1 cellular context compared by ENCODE assay signal in the genomic region with DNA sequence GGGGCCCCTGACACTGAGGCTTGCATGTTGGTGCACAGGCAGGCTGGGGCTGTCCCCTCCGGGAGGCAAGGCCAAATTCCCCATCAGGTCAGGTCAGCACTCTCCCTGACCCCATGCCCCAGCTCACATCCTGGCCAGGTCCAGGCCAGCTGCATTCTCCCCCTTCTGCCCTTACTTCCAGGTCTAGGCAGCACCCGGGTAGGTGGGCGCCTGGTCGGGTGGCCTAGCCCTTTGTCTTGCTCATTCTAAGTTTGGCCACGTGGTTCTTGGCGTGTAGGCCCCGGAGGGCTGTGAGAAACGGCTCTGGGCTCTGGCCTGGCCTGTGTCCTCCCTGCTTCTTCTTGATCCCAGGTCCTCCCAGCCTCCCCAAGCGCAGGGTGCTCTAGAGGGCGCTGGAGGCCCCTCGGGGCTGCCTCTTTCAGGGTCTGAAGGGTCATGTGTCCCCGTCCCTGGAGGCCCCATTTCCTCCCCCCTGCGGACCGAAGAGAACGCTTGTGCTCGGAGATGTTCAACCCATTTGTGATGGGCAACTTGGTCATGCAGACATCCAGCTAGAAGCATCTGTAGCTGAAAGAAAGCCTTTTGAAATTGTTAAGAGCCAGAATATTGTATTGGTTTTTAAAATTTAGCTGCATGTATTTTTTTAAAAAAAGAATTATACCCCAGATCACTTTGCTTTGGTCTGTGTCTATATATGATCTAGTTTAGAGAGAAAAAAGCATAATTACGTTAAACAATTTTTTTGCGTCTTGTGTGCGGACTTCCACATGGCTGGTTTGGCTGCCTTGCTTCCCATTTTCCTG.
A peak's percentile ranks its signal among the peaks of the same experiment; 100 is the strongest.
TF ChIP-seq lines count a peak whose summit lies in the region.

No MANE protein-coding gene starts in this region.

TF ChIP-seq in HepG2, 621 proteins besides CTCF, POLR2A, EP300 and RAD21 (continued from another document and continues in another):
- TF ChIP-seq, protein P1, sequence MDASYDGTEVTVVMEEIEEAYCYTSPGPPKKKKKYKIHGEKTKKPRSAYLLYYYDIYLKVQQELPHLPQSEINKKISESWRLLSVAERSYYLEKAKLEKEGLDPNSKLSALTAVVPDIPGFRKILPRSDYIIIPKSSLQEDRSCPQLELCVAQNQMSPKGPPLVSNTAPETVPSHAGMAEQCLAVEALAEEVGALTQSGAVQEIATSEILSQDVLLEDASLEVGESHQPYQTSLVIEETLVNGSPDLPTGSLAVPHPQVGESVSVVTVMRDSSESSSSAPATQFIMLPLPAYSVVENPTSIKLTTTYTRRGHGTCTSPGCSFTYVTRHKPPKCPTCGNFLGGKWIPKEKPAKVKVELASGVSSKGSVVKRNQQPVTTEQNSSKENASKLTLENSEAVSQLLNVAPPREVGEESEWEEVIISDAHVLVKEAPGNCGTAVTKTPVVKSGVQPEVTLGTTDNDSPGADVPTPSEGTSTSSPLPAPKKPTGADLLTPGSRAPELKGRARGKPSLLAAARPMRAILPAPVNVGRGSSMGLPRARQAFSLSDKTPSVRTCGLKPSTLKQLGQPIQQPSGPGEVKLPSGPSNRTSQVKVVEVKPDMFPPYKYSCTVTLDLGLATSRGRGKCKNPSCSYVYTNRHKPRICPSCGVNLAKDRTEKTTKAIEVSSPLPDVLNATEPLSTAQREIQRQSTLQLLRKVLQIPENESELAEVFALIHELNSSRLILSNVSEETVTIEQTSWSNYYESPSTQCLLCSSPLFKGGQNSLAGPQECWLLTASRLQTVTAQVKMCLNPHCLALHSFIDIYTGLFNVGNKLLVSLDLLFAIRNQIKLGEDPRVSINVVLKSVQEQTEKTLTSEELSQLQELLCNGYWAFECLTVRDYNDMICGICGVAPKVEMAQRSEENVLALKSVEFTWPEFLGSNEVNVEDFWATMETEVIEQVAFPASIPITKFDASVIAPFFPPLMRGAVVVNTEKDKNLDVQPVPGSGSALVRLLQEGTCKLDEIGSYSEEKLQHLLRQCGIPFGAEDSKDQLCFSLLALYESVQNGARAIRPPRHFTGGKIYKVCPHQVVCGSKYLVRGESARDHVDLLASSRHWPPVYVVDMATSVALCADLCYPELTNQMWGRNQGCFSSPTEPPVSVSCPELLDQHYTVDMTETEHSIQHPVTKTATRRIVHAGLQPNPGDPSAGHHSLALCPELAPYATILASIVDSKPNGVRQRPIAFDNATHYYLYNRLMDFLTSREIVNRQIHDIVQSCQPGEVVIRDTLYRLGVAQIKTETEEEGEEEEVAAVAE (CRISPR knock-in tag; IDR thresholded peaks at IDR 0.05; ENCODE audit: borderline replicate concordance), result no peak
- TF ChIP-seq STAG1 (CRISPR knock-in tag; IDR thresholded peaks at IDR 0.05), result peak; percentile 39
- TF ChIP-seq, protein P2, sequence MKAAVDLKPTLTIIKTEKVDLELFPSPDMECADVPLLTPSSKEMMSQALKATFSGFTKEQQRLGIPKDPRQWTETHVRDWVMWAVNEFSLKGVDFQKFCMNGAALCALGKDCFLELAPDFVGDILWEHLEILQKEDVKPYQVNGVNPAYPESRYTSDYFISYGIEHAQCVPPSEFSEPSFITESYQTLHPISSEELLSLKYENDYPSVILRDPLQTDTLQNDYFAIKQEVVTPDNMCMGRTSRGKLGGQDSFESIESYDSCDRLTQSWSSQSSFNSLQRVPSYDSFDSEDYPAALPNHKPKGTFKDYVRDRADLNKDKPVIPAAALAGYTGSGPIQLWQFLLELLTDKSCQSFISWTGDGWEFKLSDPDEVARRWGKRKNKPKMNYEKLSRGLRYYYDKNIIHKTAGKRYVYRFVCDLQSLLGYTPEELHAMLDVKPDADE (CRISPR knock-in tag; IDR thresholded peaks at IDR 0.05), result no peak
- no peak for TF ChIP-seq ZNF136 (CRISPR knock-in tag; IDR thresholded peaks at IDR 0.05; ENCODE audit: low read depth)
- no peak for TF ChIP-seq ZNF207 (IDR thresholded peaks at IDR 0.05; ENCODE audit: borderline replicate concordance)
- no peak for TF ChIP-seq MTA1 (CRISPR knock-in tag; IDR thresholded peaks at IDR 0.05; ENCODE audit: borderline replicate concordance)
- no peak for TF ChIP-seq PCBP1 (IDR thresholded peaks at IDR 0.05; ENCODE audit: borderline replicate concordance, low read depth, low read length)
- no peak for TF ChIP-seq CEBPB (IDR thresholded peaks at IDR 0.05; ENCODE audit: borderline replicate concordance, low read depth, low read length)
- TF ChIP-seq ELF1 (CRISPR knock-in tag; IDR thresholded peaks at IDR 0.05), result no peak
- TF ChIP-seq, protein P3, sequence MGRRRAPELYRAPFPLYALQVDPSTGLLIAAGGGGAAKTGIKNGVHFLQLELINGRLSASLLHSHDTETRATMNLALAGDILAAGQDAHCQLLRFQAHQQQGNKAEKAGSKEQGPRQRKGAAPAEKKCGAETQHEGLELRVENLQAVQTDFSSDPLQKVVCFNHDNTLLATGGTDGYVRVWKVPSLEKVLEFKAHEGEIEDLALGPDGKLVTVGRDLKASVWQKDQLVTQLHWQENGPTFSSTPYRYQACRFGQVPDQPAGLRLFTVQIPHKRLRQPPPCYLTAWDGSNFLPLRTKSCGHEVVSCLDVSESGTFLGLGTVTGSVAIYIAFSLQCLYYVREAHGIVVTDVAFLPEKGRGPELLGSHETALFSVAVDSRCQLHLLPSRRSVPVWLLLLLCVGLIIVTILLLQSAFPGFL (CRISPR knock-in tag; IDR thresholded peaks at IDR 0.05), result no peak
- TF ChIP-seq, protein P4, sequence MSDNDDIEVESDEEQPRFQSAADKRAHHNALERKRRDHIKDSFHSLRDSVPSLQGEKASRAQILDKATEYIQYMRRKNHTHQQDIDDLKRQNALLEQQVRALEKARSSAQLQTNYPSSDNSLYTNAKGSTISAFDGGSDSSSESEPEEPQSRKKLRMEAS (IDR thresholded peaks at IDR 0.05), result no peak
- no peak for TF ChIP-seq TGIF2 (CRISPR knock-in tag; IDR thresholded peaks at IDR 0.05)
- TF ChIP-seq, protein P5, sequence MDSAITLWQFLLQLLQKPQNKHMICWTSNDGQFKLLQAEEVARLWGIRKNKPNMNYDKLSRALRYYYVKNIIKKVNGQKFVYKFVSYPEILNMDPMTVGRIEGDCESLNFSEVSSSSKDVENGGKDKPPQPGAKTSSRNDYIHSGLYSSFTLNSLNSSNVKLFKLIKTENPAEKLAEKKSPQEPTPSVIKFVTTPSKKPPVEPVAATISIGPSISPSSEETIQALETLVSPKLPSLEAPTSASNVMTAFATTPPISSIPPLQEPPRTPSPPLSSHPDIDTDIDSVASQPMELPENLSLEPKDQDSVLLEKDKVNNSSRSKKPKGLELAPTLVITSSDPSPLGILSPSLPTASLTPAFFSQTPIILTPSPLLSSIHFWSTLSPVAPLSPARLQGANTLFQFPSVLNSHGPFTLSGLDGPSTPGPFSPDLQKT (CRISPR knock-in tag; IDR thresholded peaks at IDR 0.05; ENCODE audit: borderline replicate concordance), result no peak
- TF ChIP-seq TCF7 (IDR thresholded peaks at IDR 0.05; ENCODE audit: low read depth), result no peak
- no peak for TF ChIP-seq SP4 (CRISPR knock-in tag; IDR thresholded peaks at IDR 0.05)
- no peak for TF ChIP-seq HNF4A (CRISPR knock-in tag; IDR thresholded peaks at IDR 0.05)
- no peak for TF ChIP-seq ATF1 (CRISPR knock-in tag; IDR thresholded peaks at IDR 0.05)
- TF ChIP-seq, protein P6, sequence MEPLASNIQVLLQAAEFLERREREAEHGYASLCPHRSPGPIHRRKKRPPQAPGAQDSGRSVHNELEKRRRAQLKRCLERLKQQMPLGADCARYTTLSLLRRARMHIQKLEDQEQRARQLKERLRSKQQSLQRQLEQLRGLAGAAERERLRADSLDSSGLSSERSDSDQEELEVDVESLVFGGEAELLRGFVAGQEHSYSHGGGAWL (CRISPR knock-in tag; IDR thresholded peaks at IDR 0.05), result no peak
- TF ChIP-seq, protein P7, sequence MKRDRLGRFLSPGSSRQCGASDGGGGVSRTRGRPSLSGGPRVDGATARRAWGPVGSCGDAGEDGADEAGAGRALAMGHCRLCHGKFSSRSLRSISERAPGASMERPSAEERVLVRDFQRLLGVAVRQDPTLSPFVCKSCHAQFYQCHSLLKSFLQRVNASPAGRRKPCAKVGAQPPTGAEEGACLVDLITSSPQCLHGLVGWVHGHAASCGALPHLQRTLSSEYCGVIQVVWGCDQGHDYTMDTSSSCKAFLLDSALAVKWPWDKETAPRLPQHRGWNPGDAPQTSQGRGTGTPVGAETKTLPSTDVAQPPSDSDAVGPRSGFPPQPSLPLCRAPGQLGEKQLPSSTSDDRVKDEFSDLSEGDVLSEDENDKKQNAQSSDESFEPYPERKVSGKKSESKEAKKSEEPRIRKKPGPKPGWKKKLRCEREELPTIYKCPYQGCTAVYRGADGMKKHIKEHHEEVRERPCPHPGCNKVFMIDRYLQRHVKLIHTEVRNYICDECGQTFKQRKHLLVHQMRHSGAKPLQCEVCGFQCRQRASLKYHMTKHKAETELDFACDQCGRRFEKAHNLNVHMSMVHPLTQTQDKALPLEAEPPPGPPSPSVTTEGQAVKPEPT (CRISPR knock-in tag; IDR thresholded peaks at IDR 0.05; ENCODE audit: low read depth), result no peak
- no peak for TF ChIP-seq RBM22 (optimal IDR thresholded peaks at IDR 0.05; ENCODE audit: low read length)
- TF ChIP-seq, protein P8, sequence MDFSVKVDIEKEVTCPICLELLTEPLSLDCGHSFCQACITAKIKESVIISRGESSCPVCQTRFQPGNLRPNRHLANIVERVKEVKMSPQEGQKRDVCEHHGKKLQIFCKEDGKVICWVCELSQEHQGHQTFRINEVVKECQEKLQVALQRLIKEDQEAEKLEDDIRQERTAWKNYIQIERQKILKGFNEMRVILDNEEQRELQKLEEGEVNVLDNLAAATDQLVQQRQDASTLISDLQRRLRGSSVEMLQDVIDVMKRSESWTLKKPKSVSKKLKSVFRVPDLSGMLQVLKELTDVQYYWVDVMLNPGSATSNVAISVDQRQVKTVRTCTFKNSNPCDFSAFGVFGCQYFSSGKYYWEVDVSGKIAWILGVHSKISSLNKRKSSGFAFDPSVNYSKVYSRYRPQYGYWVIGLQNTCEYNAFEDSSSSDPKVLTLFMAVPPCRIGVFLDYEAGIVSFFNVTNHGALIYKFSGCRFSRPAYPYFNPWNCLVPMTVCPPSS (IDR thresholded peaks at IDR 0.05), result no peak
- TF ChIP-seq, protein P9, sequence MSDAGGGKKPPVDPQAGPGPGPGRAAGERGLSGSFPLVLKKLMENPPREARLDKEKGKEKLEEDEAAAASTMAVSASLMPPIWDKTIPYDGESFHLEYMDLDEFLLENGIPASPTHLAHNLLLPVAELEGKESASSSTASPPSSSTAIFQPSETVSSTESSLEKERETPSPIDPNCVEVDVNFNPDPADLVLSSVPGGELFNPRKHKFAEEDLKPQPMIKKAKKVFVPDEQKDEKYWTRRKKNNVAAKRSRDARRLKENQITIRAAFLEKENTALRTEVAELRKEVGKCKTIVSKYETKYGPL (CRISPR knock-in tag; IDR thresholded peaks at IDR 0.05), result no peak
- TF ChIP-seq HIVEP1 (CRISPR knock-in tag; IDR thresholded peaks at IDR 0.05), result no peak
- no peak; the same call in 1 of the 2 replicates for TF ChIP-seq MTF2 (CRISPR knock-in tag; IDR thresholded peaks at IDR 0.05; ENCODE audit: borderline replicate concordance)
- TF ChIP-seq, protein P10, sequence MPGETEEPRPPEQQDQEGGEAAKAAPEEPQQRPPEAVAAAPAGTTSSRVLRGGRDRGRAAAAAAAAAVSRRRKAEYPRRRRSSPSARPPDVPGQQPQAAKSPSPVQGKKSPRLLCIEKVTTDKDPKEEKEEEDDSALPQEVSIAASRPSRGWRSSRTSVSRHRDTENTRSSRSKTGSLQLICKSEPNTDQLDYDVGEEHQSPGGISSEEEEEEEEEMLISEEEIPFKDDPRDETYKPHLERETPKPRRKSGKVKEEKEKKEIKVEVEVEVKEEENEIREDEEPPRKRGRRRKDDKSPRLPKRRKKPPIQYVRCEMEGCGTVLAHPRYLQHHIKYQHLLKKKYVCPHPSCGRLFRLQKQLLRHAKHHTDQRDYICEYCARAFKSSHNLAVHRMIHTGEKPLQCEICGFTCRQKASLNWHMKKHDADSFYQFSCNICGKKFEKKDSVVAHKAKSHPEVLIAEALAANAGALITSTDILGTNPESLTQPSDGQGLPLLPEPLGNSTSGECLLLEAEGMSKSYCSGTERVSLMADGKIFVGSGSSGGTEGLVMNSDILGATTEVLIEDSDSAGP (CRISPR knock-in tag; IDR thresholded peaks at IDR 0.05; ENCODE audit: borderline replicate concordance), result 0 out of 2 replicates have a peak, but pooled peaks have one; percentile 11
- no peak for TF ChIP-seq SNRNP70 (IDR thresholded peaks at IDR 0.05; ENCODE audit: low read depth, low read length)
- no peak for TF ChIP-seq ZNF605 (CRISPR knock-in tag; IDR thresholded peaks at IDR 0.05)
- TF ChIP-seq, protein P11, sequence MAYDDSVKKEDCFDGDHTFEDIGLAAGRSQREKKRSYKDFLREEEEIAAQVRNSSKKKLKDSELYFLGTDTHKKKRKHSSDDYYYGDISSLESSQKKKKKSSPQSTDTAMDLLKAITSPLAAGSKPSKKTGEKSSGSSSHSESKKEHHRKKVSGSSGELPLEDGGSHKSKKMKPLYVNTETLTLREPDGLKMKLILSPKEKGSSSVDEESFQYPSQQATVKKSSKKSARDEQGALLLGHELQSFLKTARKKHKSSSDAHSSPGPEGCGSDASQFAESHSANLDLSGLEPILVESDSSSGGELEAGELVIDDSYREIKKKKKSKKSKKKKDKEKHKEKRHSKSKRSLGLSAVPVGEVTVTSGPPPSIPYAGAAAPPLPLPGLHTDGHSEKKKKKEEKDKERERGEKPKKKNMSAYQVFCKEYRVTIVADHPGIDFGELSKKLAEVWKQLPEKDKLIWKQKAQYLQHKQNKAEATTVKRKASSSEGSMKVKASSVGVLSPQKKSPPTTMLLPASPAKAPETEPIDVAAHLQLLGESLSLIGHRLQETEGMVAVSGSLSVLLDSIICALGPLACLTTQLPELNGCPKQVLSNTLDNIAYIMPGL (CRISPR knock-in tag; IDR thresholded peaks at IDR 0.05; ENCODE audit: borderline replicate concordance in 1 of 2, low read depth in 1 of 2), result 0 out of 4 replicates have a peak, but pooled peaks of 1 of the 2 experiments have one; percentile 34
- TF ChIP-seq, protein P12, sequence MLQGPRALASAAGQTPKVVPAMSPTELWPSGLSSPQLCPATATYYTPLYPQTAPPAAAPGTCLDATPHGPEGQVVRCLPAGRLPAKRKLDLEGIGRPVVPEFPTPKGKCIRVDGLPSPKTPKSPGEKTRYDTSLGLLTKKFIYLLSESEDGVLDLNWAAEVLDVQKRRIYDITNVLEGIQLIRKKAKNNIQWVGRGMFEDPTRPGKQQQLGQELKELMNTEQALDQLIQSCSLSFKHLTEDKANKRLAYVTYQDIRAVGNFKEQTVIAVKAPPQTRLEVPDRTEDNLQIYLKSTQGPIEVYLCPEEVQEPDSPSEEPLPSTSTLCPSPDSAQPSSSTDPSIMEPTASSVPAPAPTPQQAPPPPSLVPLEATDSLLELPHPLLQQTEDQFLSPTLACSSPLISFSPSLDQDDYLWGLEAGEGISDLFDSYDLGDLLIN (CRISPR knock-in tag; IDR thresholded peaks at IDR 0.05; ENCODE audit: borderline replicate concordance), result no peak
- no peak for TF ChIP-seq RCOR2 (CRISPR knock-in tag; IDR thresholded peaks at IDR 0.05)
- no peak for TF ChIP-seq CAMTA2 (CRISPR knock-in tag; IDR thresholded peaks at IDR 0.05; ENCODE audit: borderline replicate concordance)
- TF ChIP-seq ZNF615 (CRISPR knock-in tag; IDR thresholded peaks at IDR 0.05; ENCODE audit: borderline replicate concordance), result no peak
- TF ChIP-seq, protein P13, sequence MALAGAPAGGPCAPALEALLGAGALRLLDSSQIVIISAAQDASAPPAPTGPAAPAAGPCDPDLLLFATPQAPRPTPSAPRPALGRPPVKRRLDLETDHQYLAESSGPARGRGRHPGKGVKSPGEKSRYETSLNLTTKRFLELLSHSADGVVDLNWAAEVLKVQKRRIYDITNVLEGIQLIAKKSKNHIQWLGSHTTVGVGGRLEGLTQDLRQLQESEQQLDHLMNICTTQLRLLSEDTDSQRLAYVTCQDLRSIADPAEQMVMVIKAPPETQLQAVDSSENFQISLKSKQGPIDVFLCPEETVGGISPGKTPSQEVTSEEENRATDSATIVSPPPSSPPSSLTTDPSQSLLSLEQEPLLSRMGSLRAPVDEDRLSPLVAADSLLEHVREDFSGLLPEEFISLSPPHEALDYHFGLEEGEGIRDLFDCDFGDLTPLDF (CRISPR knock-in tag; IDR thresholded peaks at IDR 0.05), result no peak
- no peak for TF ChIP-seq ZNF124 (CRISPR knock-in tag; IDR thresholded peaks at IDR 0.05)
- no peak for TF ChIP-seq ZNF562 (CRISPR knock-in tag; IDR thresholded peaks at IDR 0.05; ENCODE audit: borderline replicate concordance)
- no peak for TF ChIP-seq NFRKB (IDR thresholded peaks at IDR 0.05)
- no peak for TF ChIP-seq ZNF17 (CRISPR knock-in tag; IDR thresholded peaks at IDR 0.05)
- no peak for TF ChIP-seq ZNF501 (CRISPR knock-in tag; IDR thresholded peaks at IDR 0.05)
